In genomic region chr15:68003297-68003696, GRCh38 we compare ENCODE assay signal across 1 cellular context.
A peak's percentile ranks its signal among the peaks of the same experiment; 100 is the strongest.
TF ChIP-seq lines count a peak whose summit lies in the region.

No MANE protein-coding gene starts in this region.

TF ChIP-seq in HepG2, 621 proteins besides CTCF, POLR2A, EP300 and RAD21 (continued from another document):
- TF ChIP-seq ZNF362 (CRISPR knock-in tag; IDR thresholded peaks at IDR 0.05; ENCODE audit: borderline replicate concordance): peak; percentile 31; the same call in 1 of the 2 replicates
- TF ChIP-seq SMAD1 (CRISPR knock-in tag; IDR thresholded peaks at IDR 0.05; ENCODE audit: borderline replicate concordance, low read depth): no peak
- no peak for TF ChIP-seq SOX13 (IDR thresholded peaks at IDR 0.05)
- peak in 1 of 2 experiments; percentile 23; a peak in 1 of 4 replicates for TF ChIP-seq SOX13 (CRISPR knock-in tag; conservative IDR thresholded peaks at IDR 0.05 in 1 of 2, IDR thresholded peaks at IDR 0.05 in 1 of 2)
- TF ChIP-seq PAXIP1 (CRISPR knock-in tag; conservative IDR thresholded peaks at IDR 0.05): peak; percentile 27; the same call in 1 of the 2 replicates
- TF ChIP-seq TEAD3 (CRISPR knock-in tag; optimal IDR thresholded peaks at IDR 0.05; ENCODE audit: borderline replicate concordance): peak; percentile 12
- 0 out of 2 replicates have a peak, but pooled peaks have one; percentile 26 for TF ChIP-seq ZNF264 (CRISPR knock-in tag; IDR thresholded peaks at IDR 0.05)
- 0 out of 2 replicates have a peak, but pooled peaks have one; percentile 11 for TF ChIP-seq ISL2 (CRISPR knock-in tag; IDR thresholded peaks at IDR 0.05)
- TF ChIP-seq FOXJ3 (CRISPR knock-in tag; IDR thresholded peaks at IDR 0.05; ENCODE audit: borderline replicate concordance): peak; percentile 41; the same call in 1 of the 2 replicates
- peak; percentile 44 for TF ChIP-seq RARA (CRISPR knock-in tag; IDR thresholded peaks at IDR 0.05)
- no peak for TF ChIP-seq ATM (IDR thresholded peaks at IDR 0.05; ENCODE audit: borderline replicate concordance)
- no peak for TF ChIP-seq ZBTB7B (CRISPR knock-in tag; IDR thresholded peaks at IDR 0.05)
- peak; percentile 45; the same call in 1 of the 2 replicates for TF ChIP-seq CEBPB (IDR thresholded peaks at IDR 0.05; ENCODE audit: borderline replicate concordance, low read depth, low read length)
- TF ChIP-seq ZNF737 (CRISPR knock-in tag; IDR thresholded peaks at IDR 0.05; ENCODE audit: borderline replicate concordance): no peak
- no peak for TF ChIP-seq MIER2 (CRISPR knock-in tag; IDR thresholded peaks at IDR 0.05)
- TF ChIP-seq NCOA2 (CRISPR knock-in tag; IDR thresholded peaks at IDR 0.05): peak; percentile 39; the same call in 1 of the 2 replicates
- no peak for TF ChIP-seq ZBTB20 (CRISPR knock-in tag; IDR thresholded peaks at IDR 0.05; ENCODE audit: borderline replicate concordance, low read depth)
- TF ChIP-seq SALL1 (CRISPR knock-in tag; IDR thresholded peaks at IDR 0.05): peak; percentile 11; the same call in 1 of the 2 replicates
- TF ChIP-seq ZBTB1 (CRISPR knock-in tag; IDR thresholded peaks at IDR 0.05; ENCODE audit: borderline replicate concordance): no peak
- TF ChIP-seq ZNF792 (CRISPR knock-in tag; IDR thresholded peaks at IDR 0.05): 0 out of 2 replicates have a peak, but pooled peaks have one; percentile 46
- TF ChIP-seq POGZ (CRISPR knock-in tag; IDR thresholded peaks at IDR 0.05): peak; percentile 33; the same call in 1 of the 2 replicates
- TF ChIP-seq ZFP90 (CRISPR knock-in tag; IDR thresholded peaks at IDR 0.05; ENCODE audit: borderline replicate concordance): peak; percentile 99
- TF ChIP-seq ZIK1 (CRISPR knock-in tag; IDR thresholded peaks at IDR 0.05; ENCODE audit: borderline replicate concordance, low read depth): no peak
- peak; percentile 49 for TF ChIP-seq HNF4A (CRISPR knock-in tag; IDR thresholded peaks at IDR 0.05)
- TF ChIP-seq PRDM15 (CRISPR knock-in tag; IDR thresholded peaks at IDR 0.05): 0 out of 2 replicates have a peak, but pooled peaks have one; percentile 25
- peak; percentile 59 for TF ChIP-seq ZMYM4 (CRISPR knock-in tag; IDR thresholded peaks at IDR 0.05)
- peak; percentile 27; the same call in 1 of the 2 replicates for TF ChIP-seq GFI1 (CRISPR knock-in tag; IDR thresholded peaks at IDR 0.05; ENCODE audit: borderline replicate concordance)
- TF ChIP-seq KLF11 (CRISPR knock-in tag; IDR thresholded peaks at IDR 0.05): no peak
- TF ChIP-seq ARID5B (CRISPR knock-in tag; IDR thresholded peaks at IDR 0.05): peak; percentile 26; the same call in 1 of the 2 replicates
- TF ChIP-seq ZNF782 (CRISPR knock-in tag; IDR thresholded peaks at IDR 0.05; ENCODE audit: borderline replicate concordance): no peak
- no peak for TF ChIP-seq SOX6 (IDR thresholded peaks at IDR 0.05)
- TF ChIP-seq SOX6 (CRISPR knock-in tag; IDR thresholded peaks at IDR 0.05): 0 out of 2 replicates have a peak, but pooled peaks have one; percentile 16
- no peak for TF ChIP-seq ZNF576 (CRISPR knock-in tag; IDR thresholded peaks at IDR 0.05)
- TF ChIP-seq MED1 (CRISPR knock-in tag; IDR thresholded peaks at IDR 0.05): peak; percentile 44; the same call in 1 of the 2 replicates
- TF ChIP-seq NR2F6 (IDR thresholded peaks at IDR 0.05): peak; percentile 19; the same call in 1 of the 2 replicates
- peak; percentile 46; the same call in 1 of the 2 replicates for TF ChIP-seq NR2F6 (CRISPR knock-in tag; IDR thresholded peaks at IDR 0.05)
